22 cellular contexts compared by ENCODE assay signal in genomic region chr7:106426803-106427202, GRCh38.
DNase-seq lines count a peak whose midpoint lies in the region; ATAC-seq and TF ChIP-seq lines count a peak whose summit lies in the region.
"Had no signal": no experiment of that assay in that cellular context is flagged by ENCODE, and none has a peak within 500 bp of the region (broad histone marks: within the 10 kb centered on the region; RNA-seq: fewer than 3 reads in every experiment).

No MANE protein-coding gene starts in this region.

- H3K9me3 ChIP-seq in CD8-positive, alpha-beta T cell (ENCODE audit: low read length), result no peaks in the 10 kb centered on the region
- H3K9me3 ChIP-seq: BE2C, SJSA1, tibial artery had no signal

- peaks cover 27% of the 10 kb centered on the region for H3K36me3 Mint-ChIP-seq in activated T-cell treated with anti-CD3 and anti-CD28 coated beads, Interleukin-2, amount 50 U/mL, for 24 hours (ENCODE audit: low read depth)
- no peaks in the 10 kb centered on the region for H3K36me3 Mint-ChIP-seq in CD8-positive, alpha-beta T cell
- H3K36me3 Mint-ChIP-seq in activated T-helper 2 cell treated with anti-CD3 and anti-CD28 coated beads, Interferon-gamma antibody, Interleukin-2, Interleukin-4, amounts not matched to agents 10 μg/mL and 5 μg/mL and 100 μg/mL, durations not matched to agents 14 hours and 24 hours and 36 hours (ENCODE audit: low read depth), result no peaks in the 10 kb centered on the region
- no peaks in the 10 kb centered on the region for H3K36me3 Mint-ChIP-seq in memory B cell
- H3K36me3 Mint-ChIP-seq: neural progenitor cell had no signal

- no peak for TF ChIP-seq CTCF in CD8-positive, alpha-beta T cell (IDR thresholded peaks at IDR 0.05)
- TF ChIP-seq CTCF in foreskin keratinocyte (conservative IDR thresholded peaks at IDR 0.05), result no peak

- POLR2A ChIA-PET in CD8-positive, alpha-beta T cell (lab: Charles Lee), result no interaction called here

- intact Hi-C loops in CD8-positive, alpha-beta T cell (cut with DNase I, micrococcal nuclease), result no loop called here
- intact Hi-C loops in activated T-helper 2 cell treated with anti-CD3 and anti-CD28 coated beads, Interferon-gamma antibody, Interleukin-2, Interleukin-4, amounts not matched to agents 10 μg/mL and 5 μg/mL and 100 μg/mL, durations not matched to agents 14 hours and 24 hours and 36 hours (cut with micrococcal nuclease), result loop anchor here (5.0 kb wide), 2 partner anchors 445 to 620 kb away; no protein-coding TSS in a partner anchor

- no peaks in the 10 kb centered on the region for H3K27me3 ChIP-seq in CD8-positive, alpha-beta T cell (ENCODE audit: insufficient read depth, low read length)
- no peaks in the 10 kb centered on the region for H3K27me3 ChIP-seq in foreskin keratinocyte
- H3K27me3 ChIP-seq: BE2C, hepatocyte, neural progenitor cell, SJSA1, tibial artery had no signal

- CTCF ChIA-PET in CD8-positive, alpha-beta T cell (lab: Charles Lee), result no interaction called here

- ATAC-seq in CD8-positive, alpha-beta T cell, result no peak
- ATAC-seq in memory B cell (ENCODE audit: low read depth), result no peak
- no peak for ATAC-seq in foreskin keratinocyte

- H3K4me3 ChIP-seq in CD8-positive, alpha-beta T cell (ENCODE audit: low read depth, low read length), result no peak overlapping the region
- H3K4me3 ChIP-seq: hepatocyte, neural progenitor cell, SJSA1, tibial artery had no signal

- peaks cover 89% of the 10 kb centered on the region for H3K4me1 Mint-ChIP-seq in activated T-cell treated with anti-CD3 and anti-CD28 coated beads, Interleukin-2, amount 50 U/mL, for 24 hours (ENCODE audit: low read depth)
- peaks cover 9% of the 10 kb centered on the region for H3K4me1 Mint-ChIP-seq in CD8-positive, alpha-beta T cell (ENCODE audit: low read depth)
- peaks cover 64% of the 10 kb centered on the region for H3K4me1 Mint-ChIP-seq in activated T-helper 2 cell treated with anti-CD3 and anti-CD28 coated beads, Interferon-gamma antibody, Interleukin-2, Interleukin-4, amounts not matched to agents 10 μg/mL and 5 μg/mL and 100 μg/mL, durations not matched to agents 14 hours and 24 hours and 36 hours (ENCODE audit: low read depth)
- H3K4me1 Mint-ChIP-seq in memory B cell, result peaks cover 13% of the 10 kb centered on the region
- H3K4me1 Mint-ChIP-seq: neural progenitor cell had no signal

- no peak for DNase-seq in activated T-cell treated with anti-CD3 and anti-CD28 coated beads, Interleukin-2, amount 50 U/mL, for 24 hours
- no peak for DNase-seq in activated T-cell treated with anti-CD3 and anti-CD28 coated beads, Interleukin-2, amount 50 U/mL, for 1 hour
- DNase-seq in CD8-positive, alpha-beta T cell, result no peak
- DNase-seq in activated T-helper 2 cell treated with anti-CD3 and anti-CD28 coated beads, Interferon-gamma antibody, Interleukin-2, Interleukin-4, amounts not matched to agents 10 μg/mL and 5 μg/mL and 100 μg/mL, durations not matched to agents 14 hours and 24 hours and 36 hours (ENCODE audit: low spot score), result no peak
- no peak for DNase-seq in memory B cell (ENCODE audit: low spot score in 2 of 2)
- no peak for DNase-seq in foreskin keratinocyte
- no peak for DNase-seq in stimulated activated CD4-positive, alpha-beta T cell treated with anti-CD3 and anti-CD28 coated beads, Interleukin-1b, Interleukin-23, amount 100 ng/mL, for 48 hours
- DNase-seq: activated CD8-positive, alpha-beta memory T cell treated with anti-CD3 and anti-CD28 coated beads for 24 hours; BE2C; DMS153; effector CD8-positive, alpha-beta T cell; GOT3; HFFc6; NCI-H1048; NCI-H1694 treated with DMSO at 0.1 percent for 48 hours; NCI-H2171; NCI-H510A; stimulated activated CD4-positive, alpha-beta T cell treated with anti-CD3 and anti-CD28 coated beads, Interleukin-2, amount 100 ng/mL, for 48 hours; tibial artery had no signal

- peaks cover 10% of the 10 kb centered on the region for H3K9me3 Mint-ChIP-seq in activated T-cell treated with anti-CD3 and anti-CD28 coated beads, Interleukin-2, amount 50 U/mL, for 24 hours
- no peaks in the 10 kb centered on the region for H3K9me3 Mint-ChIP-seq in CD8-positive, alpha-beta T cell
- no peaks in the 10 kb centered on the region for H3K9me3 Mint-ChIP-seq in activated T-helper 2 cell treated with anti-CD3 and anti-CD28 coated beads, Interferon-gamma antibody, Interleukin-2, Interleukin-4, amounts not matched to agents 10 μg/mL and 5 μg/mL and 100 μg/mL, durations not matched to agents 14 hours and 24 hours and 36 hours
- no peaks in the 10 kb centered on the region for H3K9me3 Mint-ChIP-seq in memory B cell
- H3K9me3 Mint-ChIP-seq: HFFc6, neural progenitor cell had no signal

- H3K4me1 ChIP-seq in CD8-positive, alpha-beta T cell (ENCODE audit: insufficient read depth, low read length), result no peaks in the 10 kb centered on the region
- peaks cover 12% of the 10 kb centered on the region for H3K4me1 ChIP-seq in foreskin keratinocyte
- H3K4me1 ChIP-seq: BE2C, neural progenitor cell had no signal

- H3K4me3 Mint-ChIP-seq in activated T-cell treated with anti-CD3 and anti-CD28 coated beads, Interleukin-2, amount 50 U/mL, for 24 hours, result peak overlapping the region; percentile 74
- H3K4me3 Mint-ChIP-seq in CD8-positive, alpha-beta T cell, result no peak overlapping the region
- no peak overlapping the region for H3K4me3 Mint-ChIP-seq in activated T-helper 2 cell treated with anti-CD3 and anti-CD28 coated beads, Interferon-gamma antibody, Interleukin-2, Interleukin-4, amounts not matched to agents 10 μg/mL and 5 μg/mL and 100 μg/mL, durations not matched to agents 14 hours and 24 hours and 36 hours (ENCODE audit: low read depth)
- no peak overlapping the region for H3K4me3 Mint-ChIP-seq in memory B cell
- H3K4me3 Mint-ChIP-seq: HFFc6, neural progenitor cell had no signal

- no peak overlapping the region for H3K27ac ChIP-seq in CD8-positive, alpha-beta T cell (ENCODE audit: low read depth, low read length)
- no peak overlapping the region for H3K27ac ChIP-seq in foreskin keratinocyte
- H3K27ac ChIP-seq: hepatocyte, neural progenitor cell, SJSA1 had no signal

- H3K27me3 Mint-ChIP-seq in activated T-cell treated with anti-CD3 and anti-CD28 coated beads, Interleukin-2, amount 50 U/mL, for 24 hours, result no peaks in the 10 kb centered on the region
- H3K27me3 Mint-ChIP-seq in CD8-positive, alpha-beta T cell (ENCODE audit: low read depth), result peaks cover 24% of the 10 kb centered on the region
- no peaks in the 10 kb centered on the region for H3K27me3 Mint-ChIP-seq in activated T-helper 2 cell treated with anti-CD3 and anti-CD28 coated beads, Interferon-gamma antibody, Interleukin-2, Interleukin-4, amounts not matched to agents 10 μg/mL and 5 μg/mL and 100 μg/mL, durations not matched to agents 14 hours and 24 hours and 36 hours (ENCODE audit: low read depth)
- H3K27me3 Mint-ChIP-seq in memory B cell, result no peaks in the 10 kb centered on the region

- H3K36me3 ChIP-seq in CD8-positive, alpha-beta T cell (ENCODE audit: insufficient read depth, low read length), result no peaks in the 10 kb centered on the region
- H3K36me3 ChIP-seq: BE2C, neural progenitor cell, SJSA1, tibial artery had no signal

- peak overlapping the region; percentile 99 for H3K27ac Mint-ChIP-seq in activated T-cell treated with anti-CD3 and anti-CD28 coated beads, Interleukin-2, amount 50 U/mL, for 24 hours
- peak overlapping the region; percentile 8 for H3K27ac Mint-ChIP-seq in CD8-positive, alpha-beta T cell
- H3K27ac Mint-ChIP-seq in activated T-helper 2 cell treated with anti-CD3 and anti-CD28 coated beads, Interferon-gamma antibody, Interleukin-2, Interleukin-4, amounts not matched to agents 10 μg/mL and 5 μg/mL and 100 μg/mL, durations not matched to agents 14 hours and 24 hours and 36 hours, result peak overlapping the region; percentile 98
- peak overlapping the region; percentile 8 for H3K27ac Mint-ChIP-seq in memory B cell
- H3K27ac Mint-ChIP-seq: HFFc6, neural progenitor cell had no signal

Comparison
In these comparisons a context has a peak if more than half of its experiments do, and no peak if none do; other contexts are left out.
1. H3K27ac Mint-ChIP-seq: peak in every context shown above with its lines; median percentile 99 in activated T-cell treated with anti-CD3 and anti-CD28 coated beads, Interleukin-2, amount 50 U/mL, for 24 hours; 98 in activated T-helper 2 cell treated with anti-CD3 and anti-CD28 coated beads, Interferon-gamma antibody, Interleukin-2, Interleukin-4, amounts not matched to agents 10 μg/mL and 5 μg/mL and 100 μg/mL, durations not matched to agents 14 hours and 24 hours and 36 hours; 8 in CD8-positive, alpha-beta T cell; 8 in memory B cell.